ENCODE assay signal across 8 cellular contexts in genomic region chr2:159146930-159147666, GRCh38.
DNase-seq lines count a peak whose midpoint lies in the region; ATAC-seq, FAIRE-seq and TF ChIP-seq lines count a peak whose summit lies in the region.
"Had no signal": no experiment of that assay in that cellular context is flagged by ENCODE, and none has a peak within 500 bp of the region (broad histone marks: within the 10 kb centered on the region; RNA-seq: fewer than 3 reads in every experiment).

No MANE protein-coding gene starts in this region.

- H3K27ac ChIP-seq in epithelial cell of prostate (peak overlapping the region; percentile 54), psoas muscle (no peak overlapping the region)

- TF ChIP-seq CTCF in psoas muscle (IDR thresholded peaks at IDR 0.05) (no peak), GM10266 (IDR thresholded peaks at IDR 0.05; ENCODE audit: control insufficient read depth, insufficient read depth, low read depth, missing control alignments) (no peak)

- H3K27me3 ChIP-seq in H7 (ENCODE audit: control insufficient read depth, insufficient read depth, low read length) (no peaks in the 10 kb centered on the region), psoas muscle (ENCODE audit: insufficient read depth in 3 of 3, low read length in 2 of 3) (no peaks in the 10 kb centered on the region)

- 30 to 43% (median 34%) methylated on average over 13 to 14 of the region's 14 CpGs for WGBS in psoas muscle, 3 donors

- no peaks in the 10 kb centered on the region for H3K9me3 ChIP-seq in psoas muscle

- no peak overlapping the region for H3K4me3 ChIP-seq in H7 (ENCODE audit: insufficient read depth, low read depth, low read length)
- no peak overlapping the region for H3K4me3 ChIP-seq in psoas muscle

- ATAC-seq in psoas muscle (peak; percentile 28 to 46 (median 36)), HG02938 (IDR thresholded peaks at IDR 0.05; ENCODE audit: unreplicated experiment) (no peak)

- H3K36me3 ChIP-seq in H7 (replicated peaks; ENCODE audit: control insufficient read depth, insufficient read depth, low read length) (no peaks in the 10 kb centered on the region), psoas muscle (ENCODE audit: insufficient read depth in 1 of 2, low read depth in 1 of 2) (no peaks in the 10 kb centered on the region)

- FAIRE-seq in frontal cortex (lab: Jason Lieb, UNC), result no peak

- DNase-seq in H7, result peak; percentile 33
- peak; percentile 96 for DNase-seq in NCI-H2171 treated with DMSO at 0.1 percent for 48 hours (lab: John Stamatoyannopoulos, UW)
- DNase-seq in epithelial cell of prostate (ENCODE audit: low read depth, low spot score), result no peak
- DNase-seq in psoas muscle, result no peak
- DNase-seq in GM10266 (ENCODE audit: extremely low spot score), result no peak
- no peak for DNase-seq in frontal cortex (ENCODE audit: low spot score in 2 of 2)
- DNase-seq: activated T-cell treated with anti-CD3 and anti-CD28 coated beads, Interleukin-2, amount 50 U/mL, for 4 hours had no signal

- intact Hi-C loops in psoas muscle (cut with DNase I), result no loop called here

- peaks cover 6% of the 10 kb centered on the region for H3K4me1 ChIP-seq in psoas muscle

Comparison
In these comparisons a context has a peak if more than half of its experiments do, and no peak if none do; other contexts are left out.
1. DNase-seq: peak in H7 (single experiment) and NCI-H2171 treated with DMSO at 0.1 percent for 48 hours (single experiment); none in epithelial cell of prostate (single experiment), psoas muscle (0 of 2), GM10266 (single experiment) and frontal cortex (0 of 2).